Comparison of ENCODE assay signal across 20 cellular contexts in the genomic region with DNA sequence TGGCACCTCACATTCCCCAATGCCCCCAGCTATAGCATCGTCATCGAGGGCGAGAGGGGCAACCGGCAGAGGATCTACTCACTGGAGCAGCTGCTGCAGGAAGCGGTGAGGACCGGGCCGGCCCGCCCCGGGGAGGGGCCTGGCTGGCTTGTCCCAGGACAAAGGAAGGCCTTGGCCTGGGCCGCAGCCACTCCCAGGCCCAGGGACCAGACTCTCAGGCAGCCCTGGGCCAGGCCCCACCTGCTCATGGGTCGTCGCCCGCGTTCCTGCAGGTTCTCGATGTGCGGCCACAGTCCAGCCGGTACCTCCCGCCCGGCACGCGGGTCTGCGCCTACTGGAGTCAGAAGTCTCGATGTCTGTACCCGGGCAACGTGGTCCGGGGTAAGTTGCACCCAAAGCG. TPM values are rescaled to one million over a fixed set of nuclear protein-coding genes. Genes with fewer than 3 reads are reported as not detected.
A peak's percentile ranks its signal among the peaks of the same experiment; 100 is the strongest.
DNase-seq lines count a peak whose midpoint lies in the region; ATAC-seq, FAIRE-seq and TF ChIP-seq lines count a peak whose summit lies in the region.
"Had no signal": no experiment of that assay in that cellular context is flagged by ENCODE, and none has a peak within 500 bp of the region (broad histone marks: within the 10 kb centered on the region; RNA-seq: fewer than 3 reads in every experiment).

No MANE protein-coding gene starts in this region.

- POLR2A ChIA-PET in HepG2 (lab: Yijun Ruan, JAX), result no interaction called here

- CTCF ChIA-PET in HepG2 (lab: Yijun Ruan, JAX; ENCODE audit: low intra/inter-chr PET ratio, low total read pairs), result no interaction called here

- no peaks in the 10 kb centered on the region for H3K79me2 ChIP-seq in HepG2 (ENCODE audit: insufficient read depth, low read length)

- H3K4me2 ChIP-seq in HepG2 (ENCODE audit: low read depth, low read length), result no peak overlapping the region

- intact Hi-C loops in right lobe of liver (cut with DNase I) (no loop called here), HepG2 (cut with micrococcal nuclease; ENCODE audit: unreplicated experiment) (no loop called here)

- peak in 3 of 4 donors; percentile 39 to 64 (median 42) for ATAC-seq in right lobe of liver
- no peak; the same call in 2 of the 3 replicates for ATAC-seq in HepG2
- ATAC-seq in left lobe of liver, result peak; percentile 48
- ATAC-seq: GM12878 had no signal

- H4K20me1 ChIP-seq in HepG2 (ENCODE audit: insufficient read depth, low read length), result no peaks in the 10 kb centered on the region

- peaks cover 1% of the 10 kb centered on the region for H3K27me3 Mint-ChIP-seq in endothelial cell (ENCODE audit: unreplicated experiment)

- TF ChIP-seq POLR2A in right lobe of liver (IDR thresholded peaks at IDR 0.05), result no peak
- TF ChIP-seq POLR2A in HepG2 (IDR thresholded peaks at IDR 0.05; ENCODE audit: insufficient read depth in 1 of 2, low read depth in 2 of 2, low read length in 2 of 2), result no peak

- no TSS peak for BruUV-seq in HepG2 (replicated peaks; lab: Mats Ljungman, UMichigan)

- no peak for TF ChIP-seq RAD21 in HepG2 (CRISPR knock-in tag; IDR thresholded peaks at IDR 0.05)

- H3K27ac ChIP-seq in right lobe of liver (no peak overlapping the region), HepG2 (ENCODE audit: extremely low read length, insufficient read depth, low read length) (no peak overlapping the region)
- H3K27ac ChIP-seq: Peyer's patch had no signal

- H3K27me3 ChIP-seq in right lobe of liver (no peaks in the 10 kb centered on the region), HepG2 (ENCODE audit: control insufficient read depth in 1 of 2, insufficient read depth in 2 of 2, low read length in 2 of 2) (no peaks in the 10 kb centered on the region; a peak in 1 of 5 replicates)
- H3K27me3 ChIP-seq: Peyer's patch had no signal

- no peaks in the 10 kb centered on the region for H3K9me3 Mint-ChIP-seq in endothelial cell (ENCODE audit: unreplicated experiment)

- H3K27ac Mint-ChIP-seq in endothelial cell (ENCODE audit: unreplicated experiment), result no peak overlapping the region

- H3K9me3 ChIP-seq in right lobe of liver, result no peaks in the 10 kb centered on the region
- H3K9me3 ChIP-seq in HepG2 (ENCODE audit: low read length), result no peaks in the 10 kb centered on the region
- H3K9me3 ChIP-seq: HAP-1, Peyer's patch had no signal

- H3K4me3 Mint-ChIP-seq in endothelial cell (ENCODE audit: unreplicated experiment), result no peak overlapping the region

- H3K4me1 ChIP-seq in right lobe of liver (no peaks in the 10 kb centered on the region), HepG2 (ENCODE audit: insufficient read depth, low read length) (peaks cover 11% of the 10 kb centered on the region)
- H3K4me1 ChIP-seq: HAP-1 had no signal

- 69% methylated on average over 2 of the region's 27 CpGs for WGBS in right lobe of liver (ENCODE audit: insufficient coverage, low coverage, low lambda C conversion rate, missing lambda C conversion rate)
- 82% methylated on average over 26 of the region's 27 CpGs for WGBS in HepG2 (ENCODE audit: low lambda C conversion rate)

- TF ChIP-seq CTCF in right lobe of liver (IDR thresholded peaks at IDR 0.05) (no peak), HepG2 (CRISPR knock-in tag; IDR thresholded peaks at IDR 0.05) (no peak), endothelial cell (IDR thresholded peaks at IDR 0.05; ENCODE audit: unreplicated experiment) (no peak)

- H3K9ac ChIP-seq in HepG2 (ENCODE audit: insufficient read depth, low read depth, low read length), result no peak overlapping the region

- H3K36me3 ChIP-seq in right lobe of liver, result no peaks in the 10 kb centered on the region
- no peaks in the 10 kb centered on the region; a peak in 1 of 5 replicates for H3K36me3 ChIP-seq in HepG2 (replicated peaks in 1 of 2; ENCODE audit: control insufficient read depth in 1 of 2, insufficient read depth in 2 of 2, low read length in 2 of 2)
- H3K36me3 ChIP-seq: HAP-1 had no signal

- H3K4me3 ChIP-seq in right lobe of liver (no peak overlapping the region), HepG2 (replicated peaks in 1 of 3; ENCODE audit: insufficient read depth in 1 of 3, low read depth in 2 of 3, low read length in 3 of 3) (no peak overlapping the region)
- H3K4me3 ChIP-seq: GM12878, HAP-1, Peyer's patch had no signal

- H3K36me3 Mint-ChIP-seq in endothelial cell (ENCODE audit: low read depth, unreplicated experiment), result no peaks in the 10 kb centered on the region

- no peak for DNase-seq in right lobe of liver
- DNase-seq in HepG2 (ENCODE audit: low spot score), result no peak
- DNase-seq in endothelial cell (ENCODE audit: low spot score), result peak; percentile 47
- no peak for DNase-seq in left lobe of liver (ENCODE audit: low spot score)
- DNase-seq in stimulated activated CD4-positive, alpha-beta T cell treated with anti-CD3 and anti-CD28 coated beads, Interleukin-15, amount 100 ng/mL, for 24 hours, result no peak
- no peak for DNase-seq in NOMO-1 treated with dmso at 0.1 percent for 144 hours (lab: John Stamatoyannopoulos, UW; ENCODE audit: unreplicated experiment)
- no peak for DNase-seq in stimulated activated CD4-positive, alpha-beta T cell treated with anti-CD3 and anti-CD28 coated beads, Interleukin-2, amount 100 ng/mL, for 24 hours
- DNase-seq in putamen (ENCODE audit: low spot score), result no peak
- DNase-seq: C1 segment of cervical spinal cord, DND-41, GDM1, KBM-7, NCI-H1092, NCI-H146, NCI-H2081 treated with DMSO at 0.1 percent for 48 hours, NCI-H524, Peyer's patch, SHP77 had no signal

- in situ Hi-C loops in HepG2 (cut with HindIII; ENCODE audit: extremely low pct_ligation_motif_present, low pct_unique_long_range_greater_than_20kb), result no loop called here

- H2AFZ ChIP-seq in HepG2 (ENCODE audit: low read length), result no peak overlapping the region

- H3K4me1 Mint-ChIP-seq in endothelial cell (ENCODE audit: unreplicated experiment), result peaks cover 4% of the 10 kb centered on the region

- no peak for FAIRE-seq in HepG2 (lab: Jason Lieb, UNC)
- FAIRE-seq: GM12878 had no signal

- TF ChIP-seq EP300 in HepG2 (IDR thresholded peaks at IDR 0.05; ENCODE audit: low read depth in 2 of 2, low read length in 2 of 2) (no peak), HepG2 (CRISPR knock-in tag; IDR thresholded peaks at IDR 0.05; ENCODE audit: borderline replicate concordance) (no peak)

TF ChIP-seq in HepG2, 621 proteins besides CTCF, POLR2A, EP300 and RAD21 (continues in another document):
- TF ChIP-seq PITX1 (CRISPR knock-in tag; IDR thresholded peaks at IDR 0.05) (no peak), ZNF354B (CRISPR knock-in tag; IDR thresholded peaks at IDR 0.05) (no peak), ZKSCAN5 (CRISPR knock-in tag; IDR thresholded peaks at IDR 0.05) (no peak), TCF12 (IDR thresholded peaks at IDR 0.05) (no peak), TCF12 (CRISPR knock-in tag; IDR thresholded peaks at IDR 0.05) (no peak), FOXO1 (CRISPR knock-in tag; IDR thresholded peaks at IDR 0.05) (no peak)
- TF ChIP-seq, protein P1, sequence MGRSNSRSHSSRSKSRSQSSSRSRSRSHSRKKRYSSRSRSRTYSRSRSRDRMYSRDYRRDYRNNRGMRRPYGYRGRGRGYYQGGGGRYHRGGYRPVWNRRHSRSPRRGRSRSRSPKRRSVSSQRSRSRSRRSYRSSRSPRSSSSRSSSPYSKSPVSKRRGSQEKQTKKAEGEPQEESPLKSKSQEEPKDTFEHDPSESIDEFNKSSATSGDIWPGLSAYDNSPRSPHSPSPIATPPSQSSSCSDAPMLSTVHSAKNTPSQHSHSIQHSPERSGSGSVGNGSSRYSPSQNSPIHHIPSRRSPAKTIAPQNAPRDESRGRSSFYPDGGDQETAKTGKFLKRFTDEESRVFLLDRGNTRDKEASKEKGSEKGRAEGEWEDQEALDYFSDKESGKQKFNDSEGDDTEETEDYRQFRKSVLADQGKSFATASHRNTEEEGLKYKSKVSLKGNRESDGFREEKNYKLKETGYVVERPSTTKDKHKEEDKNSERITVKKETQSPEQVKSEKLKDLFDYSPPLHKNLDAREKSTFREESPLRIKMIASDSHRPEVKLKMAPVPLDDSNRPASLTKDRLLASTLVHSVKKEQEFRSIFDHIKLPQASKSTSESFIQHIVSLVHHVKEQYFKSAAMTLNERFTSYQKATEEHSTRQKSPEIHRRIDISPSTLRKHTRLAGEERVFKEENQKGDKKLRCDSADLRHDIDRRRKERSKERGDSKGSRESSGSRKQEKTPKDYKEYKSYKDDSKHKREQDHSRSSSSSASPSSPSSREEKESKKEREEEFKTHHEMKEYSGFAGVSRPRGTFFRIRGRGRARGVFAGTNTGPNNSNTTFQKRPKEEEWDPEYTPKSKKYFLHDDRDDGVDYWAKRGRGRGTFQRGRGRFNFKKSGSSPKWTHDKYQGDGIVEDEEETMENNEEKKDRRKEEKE (IDR thresholded peaks at IDR 0.05), result no peak

RNA-seq across cellular contexts. Expression of a gene that starts 53.4 kb away (rescaled TPM):
- 1,000 to 10,000 TPM in 3 of 6 experiments, 100 to 1,000 TPM in 3; 218 to 2,508 (median 1,326) TPM for total RNA-seq in right lobe of liver
- 973 and 1,028 TPM in 2 replicates for total RNA-seq in HepG2 (2016; rRNA removed; fragmentation: Illumina TruSeq; extraction: Trizol)
- 361 and 399 TPM in 2 replicates for total RNA-seq in HepG2 (2016; cell fraction: cytosol; rRNA removed; fragmentation: Illumina TruSeq; extraction: Trizol; ENCODE audit: low read depth)
- 848 and 989 TPM in 2 replicates for total RNA-seq in HepG2 (2016; cell fraction: insoluble cytoplasmic fraction; rRNA removed; fragmentation: Illumina TruSeq; extraction: Trizol)
- 986 and 1,002 TPM in 2 replicates for total RNA-seq in HepG2 (2016; cell fraction: membrane; rRNA removed; fragmentation: Illumina TruSeq; extraction: Trizol)
- total RNA-seq in HepG2 (2016; cell fraction: nucleus; rRNA removed; fragmentation: Illumina TruSeq; extraction: Trizol), result 479 and 519 TPM in 2 replicates
- 1,138 and 1,217 TPM in 2 replicates for polyA plus RNA-seq in HepG2 (2011; rRNA removed)
- polyA plus RNA-seq in HepG2 (2011; cell fraction: cytosol; rRNA removed), result 2,631 and 2,697 TPM in 2 replicates
- polyA plus RNA-seq in HepG2 (2011; cell fraction: nucleus; rRNA removed), result 3,693 and 3,967 TPM in 2 replicates
- polyA plus RNA-seq in HepG2 (2012), result 1,881 and 2,139 TPM in 2 replicates
- polyA plus RNA-seq in HepG2 (2016; cell fraction: cytosol; fragmentation: Illumina TruSeq; extraction: Trizol; ENCODE audit: low read depth), result 598 and 619 TPM in 2 replicates
- polyA plus RNA-seq in HepG2 (2016; cell fraction: insoluble cytoplasmic fraction; fragmentation: Illumina TruSeq; extraction: Trizol; ENCODE audit: low read depth), result 1,358 and 1,713 TPM in 2 replicates
- 1,224 and 1,364 TPM in 2 replicates for polyA plus RNA-seq in HepG2 (2016; cell fraction: membrane; fragmentation: Illumina TruSeq; extraction: Trizol; ENCODE audit: low read depth)
- polyA plus RNA-seq in HepG2 (2016; cell fraction: nucleus; fragmentation: Illumina TruSeq; extraction: Trizol; ENCODE audit: insufficient read depth, low read depth), result 1,038 and 1,070 TPM in 2 replicates
- 750 and 1,581 TPM in 2 replicates for polyA minus RNA-seq in HepG2 (2011; rRNA and poly(A)+ RNA removed; ENCODE audit: low replicate concordance)
- 1,072 and 1,192 TPM in 2 replicates for polyA minus RNA-seq in HepG2 (2011; cell fraction: cytosol; rRNA and poly(A)+ RNA removed)
- 609 and 760 TPM in 2 replicates for polyA minus RNA-seq in HepG2 (2011; cell fraction: nucleus; rRNA and poly(A)+ RNA removed)
- total RNA-seq in endothelial cell (ENCODE audit: unreplicated experiment), result 4,184 TPM
- 264 TPM for total RNA-seq in left lobe of liver
